Comparison of ENCODE assay signal across 24 cellular contexts in the genomic region with DNA sequence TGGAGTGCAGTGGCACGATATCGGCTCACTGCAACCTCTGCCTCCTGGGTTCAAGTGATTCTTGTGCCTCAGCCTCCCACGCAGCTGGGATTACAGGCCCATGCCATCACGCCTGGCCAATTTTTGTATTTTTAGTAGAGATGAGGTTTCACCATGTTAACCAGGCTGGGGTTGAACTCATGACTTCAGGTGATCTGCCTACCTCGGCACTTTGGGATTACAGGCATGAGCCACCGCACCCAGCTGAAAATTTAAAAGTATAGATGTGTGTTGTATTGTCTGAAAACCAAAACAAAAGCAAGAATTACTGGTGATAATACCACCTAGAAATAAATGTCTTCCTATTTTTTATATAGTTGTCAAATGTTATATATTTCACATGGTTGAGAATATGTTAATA.
DNase-seq lines count a peak whose midpoint lies in the region; ATAC-seq, FAIRE-seq and TF ChIP-seq lines count a peak whose summit lies in the region.
"Had no signal": no experiment of that assay in that cellular context is flagged by ENCODE, and none has a peak within 500 bp of the region (broad histone marks: within the 10 kb centered on the region; RNA-seq: fewer than 3 reads in every experiment).

No MANE protein-coding gene starts in this region.

- POLR2A ChIA-PET in A549 (lab: Yijun Ruan, JAX) = no interaction called here

- H3K9me3 ChIP-seq in A549 (no peaks in the 10 kb centered on the region), RWPE2 (ENCODE audit: severe bottlenecking) (no peaks in the 10 kb centered on the region), esophagus squamous epithelium (no peaks in the 10 kb centered on the region), thoracic aorta (no peaks in the 10 kb centered on the region)
- H3K9me3 ChIP-seq: BE2C; BLaER1 treated with 17β-estradiol and CSF1 and Interleukin-3, amounts not matched to agents 10 nM and 100 nM had no signal

- TF ChIP-seq EP300 in A549 (IDR thresholded peaks at IDR 0.05) = no peak

- no peak for DNase-seq in A549 (ENCODE audit: low read depth in 1 of 2, low spot score in 1 of 2)
- no peak for DNase-seq in RWPE2 (ENCODE audit: low spot score)
- DNase-seq in esophagus squamous epithelium (lab: John Stamatoyannopoulos, UW) = no peak
- no peak for DNase-seq in thoracic aorta (ENCODE audit: low spot score)
- DNase-seq in activated CD4-positive, alpha-beta T cell treated with anti-CD3 and anti-CD28 coated beads, Interleukin-2, amount 50 U/mL, for 4 hours = no peak
- DNase-seq in GF-D8 (lab: John Stamatoyannopoulos, UW) = no peak
- DNase-seq: ACHN; AML-193; BE2C; CD4-positive, alpha-beta T cell; CD8-positive, alpha-beta memory T cell; DMS 273 treated with DMSO at 0.1 percent for 48 hours; DMS53; DMS79 treated with DMSO at 0.1 percent for 48 hours; H9 had no signal

- no peak for TF ChIP-seq CTCF in A549 (IDR thresholded peaks at IDR 0.05)
- no peak for TF ChIP-seq CTCF in RWPE2 (IDR thresholded peaks at IDR 0.05; ENCODE audit: poor library complexity, severe bottlenecking)
- no peak for TF ChIP-seq CTCF in esophagus squamous epithelium (IDR thresholded peaks at IDR 0.05)
- TF ChIP-seq CTCF in thoracic aorta (IDR thresholded peaks at IDR 0.05) = no peak

- TF ChIP-seq POLR2A in A549 (IDR thresholded peaks at IDR 0.05; ENCODE audit: low read length) (no peak), esophagus squamous epithelium (IDR thresholded peaks at IDR 0.05) (no peak)

- no peak for ATAC-seq in A549
- ATAC-seq in RWPE2 (ENCODE audit: low read depth) = no peak
- no peak for ATAC-seq in thoracic aorta (ENCODE audit: insufficient number of reproducible peaks, low FRiP score, low read depth)
- no peak for ATAC-seq in HG02610 (IDR thresholded peaks at IDR 0.05; ENCODE audit: unreplicated experiment)
- ATAC-seq: GM23338, HCT116 had no signal

- CTCF ChIA-PET in A549 (lab: Yijun Ruan, JAX) = interaction anchor here (2.4 kb wide), 1 partner anchor 8 kb away, joined by 6 read pairs; no protein-coding TSS in a partner anchor

- intact Hi-C loops in esophagus squamous epithelium (cut with DNase I) = no loop called here

- H3K36me3 ChIP-seq in RWPE2 (ENCODE audit: low read depth) (no peaks in the 10 kb centered on the region), esophagus squamous epithelium (no peaks in the 10 kb centered on the region), thoracic aorta (no peaks in the 10 kb centered on the region)
- H3K36me3 ChIP-seq: BE2C; BLaER1 treated with 17β-estradiol and CSF1 and Interleukin-3, amounts not matched to agents 10 nM and 100 nM had no signal

- TF ChIP-seq RAD21 in A549 (conservative IDR thresholded peaks at IDR 0.05 in 1 of 2, IDR thresholded peaks at IDR 0.05 in 1 of 2) = no peak

- no peak overlapping the region for H3K4me2 ChIP-seq in A549
- H3K4me2 ChIP-seq: BLaER1 treated with 17β-estradiol and CSF1 and Interleukin-3, amounts not matched to agents 10 nM and 100 nM; GM23338 had no signal

- no peak overlapping the region for H3K4me3 ChIP-seq in A549
- no peak overlapping the region for H3K4me3 ChIP-seq in RWPE2 (ENCODE audit: severe bottlenecking)
- H3K4me3 ChIP-seq in esophagus squamous epithelium = no peak overlapping the region
- no peak overlapping the region for H3K4me3 ChIP-seq in thoracic aorta
- H3K4me3 ChIP-seq: BLaER1 treated with 17β-estradiol and CSF1 and Interleukin-3, amounts not matched to agents 10 nM and 100 nM; GM23338 had no signal

- peaks cover 52% of the 10 kb centered on the region for H3K4me1 ChIP-seq in A549
- peaks cover 51% of the 10 kb centered on the region for H3K4me1 ChIP-seq in RWPE2 (ENCODE audit: insufficient read depth, poor library complexity, severe bottlenecking)
- H3K4me1 ChIP-seq in esophagus squamous epithelium = peaks cover 19 to 86% (median 60%) of the 10 kb centered on the region in 3 donors
- peaks cover 14 to 37% of the 10 kb centered on the region in 2 donors for H3K4me1 ChIP-seq in thoracic aorta (ENCODE audit: control insufficient read depth in 1 of 2, low read depth in 2 of 2)
- H3K4me1 ChIP-seq: BE2C had no signal

- H3K27me3 ChIP-seq in RWPE2 (ENCODE audit: insufficient read depth, poor library complexity, severe bottlenecking) (no peaks in the 10 kb centered on the region), esophagus squamous epithelium (no peaks in the 10 kb centered on the region), thoracic aorta (replicated peaks; ENCODE audit: insufficient read depth) (no peaks in the 10 kb centered on the region)
- H3K27me3 ChIP-seq: BE2C; BLaER1 treated with 17β-estradiol and CSF1 and Interleukin-3, amounts not matched to agents 10 nM and 100 nM had no signal

- no peak for FAIRE-seq in A549 (lab: Jason Lieb, UNC)
- FAIRE-seq: A204.1, D721Med, GM12892, GM19239 had no signal

- 93% methylated on average over 6 of the region's 6 CpGs for WGBS in A549 (ENCODE audit: missing lambda C conversion rate)
- 72 to 77% methylated on average over 6 of the region's 6 CpGs for WGBS in esophagus squamous epithelium, 2 donors

- H3K27ac ChIP-seq in A549 (no peak overlapping the region), RWPE2 (ENCODE audit: poor library complexity, severe bottlenecking) (peak overlapping the region; percentile 84), esophagus squamous epithelium (peak overlapping the region in 3 of 4 donors; percentile 1 to 87 (median 86)), thoracic aorta (peak overlapping the region; percentile 20 to 52)
- H3K27ac ChIP-seq: 22Rv1; BLaER1 treated with 17β-estradiol and CSF1 and Interleukin-3, amounts not matched to agents 10 nM and 100 nM had no signal

TF ChIP-seq in A549, 52 proteins besides CTCF, POLR2A, EP300 and RAD21:
- TF ChIP-seq RARB (CRISPR knock-in tag; IDR thresholded peaks at IDR 0.05) (no peak), CEBPB (IDR thresholded peaks at IDR 0.05) (no peak), TFCP2L1 (CRISPR knock-in tag; IDR thresholded peaks at IDR 0.05) (no peak), MAFK (IDR thresholded peaks at IDR 0.05; ENCODE audit: partially characterized antibody) (peak; percentile 56), SMC3 (IDR thresholded peaks at IDR 0.05) (no peak), CHD2 (IDR thresholded peaks at IDR 0.05; ENCODE audit: low read length, partially characterized antibody) (no peak), NPAS2 (CRISPR knock-in tag; IDR thresholded peaks at IDR 0.05; ENCODE audit: borderline replicate concordance) (no peak)
TF ChIP-seq in A549: peak in this region for 1.

Comparison
In these comparisons a context has a peak if more than half of its experiments do, and no peak if none do; other contexts are left out.
1. H3K27ac ChIP-seq: peak in RWPE2 (single experiment), esophagus squamous epithelium (3 of 4) and thoracic aorta (2 of 2); none in A549 (0 of 2).